In genomic region chr17:65433592-65433991, GRCh38 we compare ENCODE assay signal across 22 cellular contexts.
A peak's percentile ranks its signal among the peaks of the same experiment; 100 is the strongest.
DNase-seq lines count a peak whose midpoint lies in the region; ATAC-seq and FAIRE-seq lines count a peak whose summit lies in the region.
"Had no signal": no experiment of that assay in that cellular context is flagged by ENCODE, and none has a peak within 500 bp of the region (broad histone marks: within the 10 kb centered on the region; RNA-seq: fewer than 3 reads in every experiment).

No MANE protein-coding gene starts in this region.

- peaks cover 36% of the 10 kb centered on the region for H3K4me1 Mint-ChIP-seq in activated naive CD8-positive, alpha-beta T cell (ENCODE audit: low read depth)

- no peaks in the 10 kb centered on the region for H3K9me3 Mint-ChIP-seq in activated naive CD8-positive, alpha-beta T cell (ENCODE audit: low read depth)

- H3K36me3 Mint-ChIP-seq in activated naive CD8-positive, alpha-beta T cell: no peaks in the 10 kb centered on the region

- H3K27me3 Mint-ChIP-seq in activated naive CD8-positive, alpha-beta T cell: peaks cover 2% of the 10 kb centered on the region

- no peak overlapping the region for H3K27ac Mint-ChIP-seq in activated naive CD8-positive, alpha-beta T cell
- H3K27ac Mint-ChIP-seq: activated CD4-positive, alpha-beta memory T cell treated with anti-CD3 and anti-CD28 coated beads for 36 hours; WTC11 had no signal

- ATAC-seq in HG02588 (IDR thresholded peaks at IDR 0.05; ENCODE audit: unreplicated experiment) (no peak), HG03378 (IDR thresholded peaks at IDR 0.05; ENCODE audit: unreplicated experiment) (no peak)
- ATAC-seq: GM12878, WTC11 had no signal

- peak overlapping the region; percentile 38 for H3K4me3 Mint-ChIP-seq in activated naive CD8-positive, alpha-beta T cell
- H3K4me3 Mint-ChIP-seq: activated CD4-positive, alpha-beta memory T cell treated with anti-CD3 and anti-CD28 coated beads for 36 hours; WTC11 had no signal

- FAIRE-seq in urothelium cell line (lab: Jason Lieb, UNC): peak; percentile 56
- FAIRE-seq: GM12878 had no signal

- peak; percentile 42 for DNase-seq in stimulated activated CD4-positive, alpha-beta T cell treated with anti-CD3 and anti-CD28 coated beads, Interleukin-15, amount 100 ng/mL, for 24 hours
- no peak for DNase-seq in stimulated activated CD4-positive, alpha-beta T cell treated with anti-CD3 and anti-CD28 coated beads, Interleukin-4, amount 100 ng/mL, for 4 hours
- DNase-seq in islet precursor cell (peak; percentile 78), urothelium cell line (ENCODE audit: low spot score) (peak; percentile 68), hepatic stellate cell (ENCODE audit: low spot score) (no peak)
- DNase-seq: ACHN; activated CD4-positive, alpha-beta memory T cell treated with anti-CD3 and anti-CD28 coated beads for 36 hours; DMS 273 treated with DMSO at 0.1 percent for 48 hours; GOT3; head of caudate nucleus; KG1; NCI-H1930; NCI-H345; NCI-H82; occipital lobe; PC-9; retina had no signal

Comparison
In these comparisons a context has a peak if more than half of its experiments do, and no peak if none do; other contexts are left out.
1. DNase-seq: peak in stimulated activated CD4-positive, alpha-beta T cell treated with anti-CD3 and anti-CD28 coated beads, Interleukin-15, amount 100 ng/mL, for 24 hours (single experiment), islet precursor cell (single experiment) and urothelium cell line (single experiment); none in stimulated activated CD4-positive, alpha-beta T cell treated with anti-CD3 and anti-CD28 coated beads, Interleukin-4, amount 100 ng/mL, for 4 hours (0 of 2) and hepatic stellate cell (single experiment).